17 cellular contexts compared by ENCODE assay signal in genomic region chr19:3142938-3143337, GRCh38. TPM values are rescaled to one million over a fixed set of nuclear protein-coding genes. Genes with fewer than 3 reads are reported as not detected.
A peak's percentile ranks its signal among the peaks of the same experiment; 100 is the strongest.
DNase-seq lines count a peak whose midpoint lies in the region; ATAC-seq, FAIRE-seq and TF ChIP-seq lines count a peak whose summit lies in the region.
"Had no signal": no experiment of that assay in that cellular context is flagged by ENCODE, and none has a peak within 500 bp of the region (broad histone marks: within the 10 kb centered on the region; RNA-seq: fewer than 3 reads in every experiment).

No MANE protein-coding gene starts in this region.

- no peaks in the 10 kb centered on the region for H3K9me1 ChIP-seq in K562 (ENCODE audit: control insufficient read depth, insufficient read depth, low read length)

- peak overlapping the region; percentile 71 to 97 (median 84) for H3K4me2 ChIP-seq in BLaER1 treated with 17β-estradiol and CSF1 and Interleukin-3, amounts not matched to agents 10 nM and 100 nM
- H3K4me2 ChIP-seq in K562 (ENCODE audit: insufficient read depth, low read length) (no peak overlapping the region), mesenchymal stem cell (ENCODE audit: low read length, poor library complexity, severe bottlenecking) (no peak overlapping the region)

- no TSS peak for BruUV-seq in K562 (replicated peaks; lab: Mats Ljungman, UMichigan)

- peaks cover 83 to 100% (median 93%) of the 10 kb centered on the region in 10 experiments for H3K4me1 ChIP-seq in BLaER1 treated with 17β-estradiol and CSF1 and Interleukin-3, amounts not matched to agents 10 nM and 100 nM
- H3K4me1 ChIP-seq in K562 (replicated peaks in 1 of 2; ENCODE audit: control insufficient read depth in 2 of 2, insufficient read depth in 2 of 2, low read length in 2 of 2) (peaks cover 0 to 16% of the 10 kb centered on the region in 2 experiments; a peak in 3 of 5 replicates), mesenchymal stem cell (ENCODE audit: control insufficient read depth, insufficient read depth, low read depth, low read length) (peaks cover 7% of the 10 kb centered on the region)
- H3K4me1 ChIP-seq: HAP-1 had no signal

- no peak overlapping the region for H4K8ac ChIP-seq in mesenchymal stem cell (ENCODE audit: low read length)

- no peak for TF ChIP-seq RAD21 in K562 (CRISPR knock-in tag; conservative IDR thresholded peaks at IDR 0.05 in 1 of 2, IDR thresholded peaks at IDR 0.05 in 1 of 2)

- no peaks in the 10 kb centered on the region for H3K79me1 ChIP-seq in mesenchymal stem cell (replicated peaks; ENCODE audit: low read length, poor library complexity, severe bottlenecking)

- H3K23ac ChIP-seq in mesenchymal stem cell (ENCODE audit: low read length in 2 of 2) = no peak overlapping the region

- H3K27ac ChIP-seq in BLaER1 treated with 17β-estradiol and CSF1 and Interleukin-3, amounts not matched to agents 10 nM and 100 nM = peak overlapping the region; percentile 82 to 99 (median 94)
- H3K27ac ChIP-seq in K562 (ENCODE audit: extremely low read depth, low read depth, low read length) (no peak overlapping the region), mesenchymal stem cell (ENCODE audit: low read length, poor library complexity, severe bottlenecking) (no peak overlapping the region)

- peaks cover 24% of the 10 kb centered on the region for H3K4me1 Mint-ChIP-seq in HFFc6 (ENCODE audit: low read depth)
- H3K4me1 Mint-ChIP-seq in activated naive CD4-positive, alpha-beta T cell treated with anti-CD3 and anti-CD28 coated beads, Interleukin-2, amount 10 ng/mL, durations not matched to agents 7 days and 5 days = peaks cover 44% of the 10 kb centered on the region
- H3K4me1 Mint-ChIP-seq: WTC11 had no signal

- H3K27me3 Mint-ChIP-seq in HFFc6 (ENCODE audit: insufficient read depth) = no peaks in the 10 kb centered on the region; the same call in 1 of the 2 replicates
- H3K27me3 Mint-ChIP-seq in activated naive CD4-positive, alpha-beta T cell treated with anti-CD3 and anti-CD28 coated beads, Interleukin-2, amount 10 ng/mL, durations not matched to agents 7 days and 5 days = peaks cover 6% of the 10 kb centered on the region
- H3K27me3 Mint-ChIP-seq: stimulated activated naive CD8-positive, alpha-beta T cell treated with anti-CD3 and anti-CD28 coated beads, Interleukin-15, Interleukin-2, amounts not matched to agents 100 ng/mL and 50 ng/mL, for 24 hours had no signal

- H2BK12ac ChIP-seq in mesenchymal stem cell (ENCODE audit: low read length in 2 of 2) = peak overlapping the region in 1 of 2 experiments; percentile 76

- no peak overlapping the region for H2BK15ac ChIP-seq in mesenchymal stem cell (ENCODE audit: low read depth, poor library complexity, severe bottlenecking)

- H2AK5ac ChIP-seq in mesenchymal stem cell (ENCODE audit: low read length, severe bottlenecking) = no peak overlapping the region

- no peak for TF ChIP-seq EP300 in K562 (IDR thresholded peaks at IDR 0.05; ENCODE audit: low read length)

- in situ Hi-C loops in K562 (cut with MboI) = no loop called here

- intact Hi-C loops in K562 (cut with micrococcal nuclease) = no loop called here

- peak overlapping the region; percentile 75 to 90 (median 81) for H3K9ac ChIP-seq in BLaER1 treated with 17β-estradiol and CSF1 and Interleukin-3, amounts not matched to agents 10 nM and 100 nM
- no peak overlapping the region for H3K9ac ChIP-seq in K562 (ENCODE audit: insufficient read depth in 1 of 2, low read depth in 2 of 2, low read length in 2 of 2)
- peak overlapping the region; percentile 92 for H3K9ac ChIP-seq in mesenchymal stem cell (ENCODE audit: low read length)

- CTCF ChIA-PET in K562 (lab: Yijun Ruan, JAX; ENCODE audit: low intra/inter-chr PET ratio) = no interaction called here
- CTCF ChIA-PET in activated naive CD4-positive, alpha-beta T cell treated with anti-CD3 and anti-CD28 coated beads, Interleukin-2, amount 10 ng/mL, durations not matched to agents 7 days and 5 days (lab: Charles Lee) = interaction anchor here (0.8 to 5.4 kb wide), 4 partner anchors 12 to 19 kb away, joined by 3 to 38 read pairs (median 4); no protein-coding TSS in a partner anchor

- no peak for FAIRE-seq in K562 (lab: Jason Lieb, UNC)

- H2AFZ ChIP-seq in K562 (ENCODE audit: low read depth, low read length) (no peak overlapping the region), mesenchymal stem cell (ENCODE audit: low read depth, low read length) (no peak overlapping the region)

- no peaks in the 10 kb centered on the region for H3K27me3 ChIP-seq in BLaER1 treated with 17β-estradiol and CSF1 and Interleukin-3, amounts not matched to agents 10 nM and 100 nM
- no peaks in the 10 kb centered on the region for H3K27me3 ChIP-seq in K562 (ENCODE audit: control insufficient read depth in 2 of 2, insufficient read depth in 2 of 2, low read length in 2 of 2)
- no peaks in the 10 kb centered on the region for H3K27me3 ChIP-seq in mesenchymal stem cell (ENCODE audit: control insufficient read depth in 1 of 2, insufficient read depth in 1 of 2, low read length in 2 of 2)

- no peak overlapping the region for H4K91ac ChIP-seq in mesenchymal stem cell (ENCODE audit: low read length)

- H3K4ac ChIP-seq in mesenchymal stem cell (ENCODE audit: low read depth in 1 of 2, low read length in 2 of 2) = no peak overlapping the region

- no peak for TF ChIP-seq POLR2A in K562 (conservative IDR thresholded peaks at IDR 0.05)

- TF ChIP-seq CTCF in HFFc6 (IDR thresholded peaks at IDR 0.05) (no peak), K562 (IDR thresholded peaks at IDR 0.05 in 2 of 3, conservative IDR thresholded peaks at IDR 0.05 in 1 of 3; ENCODE audit: insufficient read depth in 2 of 3, low read depth in 1 of 3, low read length in 3 of 3) (no peak)

- H3K79me2 ChIP-seq in K562 (ENCODE audit: control insufficient read depth, insufficient read depth, low read length) = no peaks in the 10 kb centered on the region

- H3K9me3 Mint-ChIP-seq in HFFc6 = peaks cover 7% of the 10 kb centered on the region; the same call in 1 of the 2 replicates
- no peaks in the 10 kb centered on the region for H3K9me3 Mint-ChIP-seq in activated naive CD4-positive, alpha-beta T cell treated with anti-CD3 and anti-CD28 coated beads, Interleukin-2, amount 10 ng/mL, durations not matched to agents 7 days and 5 days
- H3K9me3 Mint-ChIP-seq: WTC11 had no signal

- WGBS in K562 (ENCODE audit: insufficient coverage, low coverage, missing lambda C conversion rate) = 27% methylated on average over 9 of the region's 9 CpGs
- WGBS in mesenchymal stem cell = 82% methylated on average over 9 of the region's 9 CpGs

- peak overlapping the region; percentile 99 for H3K27ac Mint-ChIP-seq in HFFc6
- no peak overlapping the region for H3K27ac Mint-ChIP-seq in activated naive CD4-positive, alpha-beta T cell treated with anti-CD3 and anti-CD28 coated beads, Interleukin-2, amount 10 ng/mL, durations not matched to agents 7 days and 5 days
- H3K27ac Mint-ChIP-seq: WTC11 had no signal

- no peak overlapping the region for H2BK5ac ChIP-seq in mesenchymal stem cell (ENCODE audit: low read depth, low read length, poor library complexity, severe bottlenecking)

- POLR2A ChIA-PET in K562 (lab: Yijun Ruan, JAX) = interaction anchor here (0.7 to 1.1 kb wide), 2 partner anchors 107 to 1257 kb away, joined by 3 to 4 read pairs; partner anchors contain the start of gene SH3GL1

- H3K4me3 Mint-ChIP-seq in HFFc6 = peak overlapping the region; percentile 74; the same call in 1 of the 2 replicates
- H3K4me3 Mint-ChIP-seq in activated naive CD4-positive, alpha-beta T cell treated with anti-CD3 and anti-CD28 coated beads, Interleukin-2, amount 10 ng/mL, durations not matched to agents 7 days and 5 days = no peak overlapping the region
- H3K4me3 Mint-ChIP-seq: WTC11 had no signal

- DNase-seq in HFFc6 (no peak), K562 (ENCODE audit: extremely low read depth in 1 of 4, low spot score in 3 of 4) (peak in 1 of 4 experiments; percentile 3), mesenchymal stem cell (no peak), NCI-H748 treated with DMSO at 0.1 percent for 48 hours (lab: John Stamatoyannopoulos, UW) (no peak), HuH-7 (ENCODE audit: low spot score) (no peak)
- no peak for DNase-seq in activated naive CD4-positive, alpha-beta T cell treated with anti-CD3 and anti-CD28 coated beads, Interleukin-2, amount 10 ng/mL, durations not matched to agents 7 days and 5 days
- DNase-seq: DMS53, KBM-7, midbrain, NCI-H1436 treated with DMSO at 0.1 percent for 48 hours, NCI-H446 had no signal

- H3K18ac ChIP-seq in mesenchymal stem cell (ENCODE audit: low read depth in 1 of 2, low read length in 2 of 2) = no peak overlapping the region

- no peak overlapping the region for H3K14ac ChIP-seq in mesenchymal stem cell (ENCODE audit: low read length in 2 of 2)

- H3K4me3 ChIP-seq in BLaER1 treated with 17β-estradiol and CSF1 and Interleukin-3, amounts not matched to agents 10 nM and 100 nM = peak overlapping the region in 5 of 10 experiments; percentile 4 to 53 (median 17); a peak in 3 of 20 replicates
- H3K4me3 ChIP-seq in K562 (no peak overlapping the region), mesenchymal stem cell (ENCODE audit: insufficient read depth in 1 of 2, low read depth in 1 of 2, low read length in 2 of 2) (no peak overlapping the region)
- H3K4me3 ChIP-seq: HAP-1 had no signal

- H3K36me3 Mint-ChIP-seq in HFFc6 (ENCODE audit: low read depth) = peaks cover 9% of the 10 kb centered on the region
- H3K36me3 Mint-ChIP-seq in activated naive CD4-positive, alpha-beta T cell treated with anti-CD3 and anti-CD28 coated beads, Interleukin-2, amount 10 ng/mL, durations not matched to agents 7 days and 5 days = peaks cover 20% of the 10 kb centered on the region
- H3K36me3 Mint-ChIP-seq: WTC11 had no signal

- H4K20me1 ChIP-seq in BLaER1 treated with 17β-estradiol and CSF1 and Interleukin-3, amounts not matched to agents 10 nM and 100 nM = peaks cover 0 to 10% (median 0%) of the 10 kb centered on the region in 11 experiments; a peak in 4 of 22 replicates
- no peaks in the 10 kb centered on the region for H4K20me1 ChIP-seq in K562 (replicated peaks; ENCODE audit: control insufficient read depth, insufficient read depth, low read length)

- peaks cover 10 to 43% (median 28%) of the 10 kb centered on the region in 11 experiments; a peak in 21 of 22 replicates for H3K36me3 ChIP-seq in BLaER1 treated with 17β-estradiol and CSF1 and Interleukin-3, amounts not matched to agents 10 nM and 100 nM
- H3K36me3 ChIP-seq in K562 (ENCODE audit: control insufficient read depth, insufficient read depth, low read length) (no peaks in the 10 kb centered on the region), mesenchymal stem cell (ENCODE audit: control insufficient read depth in 1 of 2, insufficient read depth in 2 of 2, low read depth in 1 of 2, low read length in 2 of 2) (no peaks in the 10 kb centered on the region)
- H3K36me3 ChIP-seq: HAP-1 had no signal

- H3K9me3 ChIP-seq in BLaER1 treated with 17β-estradiol and CSF1 and Interleukin-3, amounts not matched to agents 10 nM and 100 nM (replicated peaks in 1 of 11) = peaks cover 0 to 14% (median 0%) of the 10 kb centered on the region in 11 experiments; a peak in 3 of 22 replicates
- H3K9me3 ChIP-seq in K562 (replicated peaks; ENCODE audit: control insufficient read depth, insufficient read depth, low read depth, low read length) = no peaks in the 10 kb centered on the region
- H3K9me3 ChIP-seq in mesenchymal stem cell (ENCODE audit: control insufficient read depth, low read length) = peaks cover 9% of the 10 kb centered on the region
- H3K9me3 ChIP-seq: HAP-1 had no signal

- H2BK120ac ChIP-seq in mesenchymal stem cell (ENCODE audit: low read depth, low read length) = no peak overlapping the region

- ATAC-seq in K562 (no peak), HG02763 (IDR thresholded peaks at IDR 0.05; ENCODE audit: unreplicated experiment) (no peak)
- ATAC-seq: WTC11 had no signal

RNA-seq across cellular contexts. Expression of gene GNA15, which starts 7.1 kb away (rescaled TPM):
- total RNA-seq in HFFc6 (2021; fragmentation: NEBNext Ultra II Directional; extraction: Animal tissue kit (Norgen Biotek cat#: 25700)) = not detected
- 0.35 TPM in 1 of 2 replicates, not detected in the other for total RNA-seq in K562 (2011; cell fraction: chromatin; rRNA removed; ENCODE audit: low replicate concordance)
- total RNA-seq in K562 (2011; cell fraction: nucleolus; rRNA removed) = 0.13 and 0.17 TPM in 2 replicates
- not detected in 2 replicates for total RNA-seq in K562 (2011; cell fraction: nucleoplasm; rRNA removed)
- 0.09 TPM in 1 of 2 replicates, not detected in the other for total RNA-seq in K562 (2014; rRNA removed)
- total RNA-seq in K562 (2014; rRNA removed; fragmentation: Illumina TruSeq; extraction: Trizol) = 0.07 and 0.13 TPM in 2 replicates
- total RNA-seq in K562 (2015; rRNA removed; fragmentation: Illumina TruSeq; extraction: Trizol) = 0.19 and 0.22 TPM in 2 replicates
- total RNA-seq in K562 (2021) = 0.13 and 0.24 TPM in 2 replicates
- 0.19 and 0.22 TPM in 2 replicates for polyA plus RNA-seq in K562 (2011; rRNA removed)
- 0.18 and 0.25 TPM in 2 replicates for polyA plus RNA-seq in K562 (2011; cell fraction: cytosol; rRNA removed)
- 0.29 and 0.40 TPM in 2 replicates for polyA plus RNA-seq in K562 (2011; cell fraction: nucleus; rRNA removed)
- 0.65 and 0.76 TPM in 2 replicates for polyA plus RNA-seq in K562 (2012)
- 0.10 and 0.22 TPM in 2 replicates for polyA plus RNA-seq in K562 (2014; fragmentation: Illumina TruSeq; extraction: Trizol)
- polyA plus RNA-seq in K562 (2014; fragmentation: Nextera tagmentation; extraction: Ambion mirVana) = under 1 TPM in 1 of 2 experiments, not detected in 1; 0.03 TPM
- 0.11 and 0.35 TPM in 2 replicates for polyA plus RNA-seq in K562 (2014; rRNA removed)
- polyA minus RNA-seq in K562 (2011; rRNA and poly(A)+ RNA removed) = 0.27 TPM in 1 of 2 replicates, not detected in the other
- polyA minus RNA-seq in K562 (2011; cell fraction: cytosol; rRNA and poly(A)+ RNA removed) = not detected in 2 replicates
- 0.13 TPM in 1 of 2 replicates, not detected in the other for polyA minus RNA-seq in K562 (2011; cell fraction: nucleus; rRNA and poly(A)+ RNA removed)
- polyA plus RNA-seq in mesenchymal stem cell (2013, experiment 1 of 2) = 0.03 TPM
- 0.03 TPM for polyA plus RNA-seq in mesenchymal stem cell (2013, experiment 2 of 2)

RNA-seq across cellular contexts. Expression of gene S1PR4, which starts 35.6 kb away (rescaled TPM):
- not detected for total RNA-seq in HFFc6 (2021; fragmentation: NEBNext Ultra II Directional; extraction: Animal tissue kit (Norgen Biotek cat#: 25700))
- not detected in 2 replicates for total RNA-seq in K562 (2011; cell fraction: chromatin; rRNA removed; ENCODE audit: low replicate concordance)
- total RNA-seq in K562 (2011; cell fraction: nucleolus; rRNA removed) = not detected in 2 replicates
- not detected in 2 replicates for total RNA-seq in K562 (2011; cell fraction: nucleoplasm; rRNA removed)
- total RNA-seq in K562 (2014; rRNA removed) (not detected in 2 replicates), K562 (2014; rRNA removed; fragmentation: Illumina TruSeq; extraction: Trizol) (not detected in 2 replicates), K562 (2015; rRNA removed; fragmentation: Illumina TruSeq; extraction: Trizol) (not detected in 2 replicates), K562 (2021) (0.18 and 0.27 TPM in 2 replicates)
- polyA plus RNA-seq in K562 (2011; rRNA removed) (not detected in 2 replicates), K562 (2014; fragmentation: Illumina TruSeq; extraction: Trizol) (not detected in 2 replicates), K562 (2014; fragmentation: Nextera tagmentation; extraction: Ambion mirVana) (not detected), K562 (2014; rRNA removed) (0.07 TPM in 1 of 2 replicates, not detected in the other)
- polyA plus RNA-seq in K562 (2011; cell fraction: cytosol; rRNA removed) = 0.04 TPM in 1 of 2 replicates, not detected in the other
- 0.08 and 0.53 TPM in 2 replicates for polyA plus RNA-seq in K562 (2011; cell fraction: nucleus; rRNA removed)
- polyA plus RNA-seq in K562 (2012) = not detected in 2 replicates
- polyA minus RNA-seq in K562 (2011; rRNA and poly(A)+ RNA removed) = not detected in 2 replicates
- not detected in 2 replicates for polyA minus RNA-seq in K562 (2011; cell fraction: cytosol; rRNA and poly(A)+ RNA removed)
- 0.13 TPM in 1 of 2 replicates, not detected in the other for polyA minus RNA-seq in K562 (2011; cell fraction: nucleus; rRNA and poly(A)+ RNA removed)
- polyA plus RNA-seq in mesenchymal stem cell (2013, experiment 1 of 2) = not detected
- polyA plus RNA-seq in mesenchymal stem cell (2013, experiment 2 of 2) = not detected
- polyA plus RNA-seq: BJ had no signal

RNA-seq across cellular contexts. Expression of gene NCLN, which starts 42.8 kb away (rescaled TPM):
- 100 to 1,000 TPM in 4 of 6 experiments, 10 to 100 TPM in 2; 98.1 to 130 (median 106) TPM for total RNA-seq in HFFc6 (2021; fragmentation: NEBNext Ultra II Directional; extraction: Animal tissue kit (Norgen Biotek cat#: 25700))
- total RNA-seq in K562 (2011; cell fraction: chromatin; rRNA removed; ENCODE audit: low replicate concordance) = 48.8 and 166 TPM in 2 replicates
- 171 and 189 TPM in 2 replicates for total RNA-seq in K562 (2011; cell fraction: nucleolus; rRNA removed)
- total RNA-seq in K562 (2011; cell fraction: nucleoplasm; rRNA removed) = 87.3 and 91.6 TPM in 2 replicates
- total RNA-seq in K562 (2014; rRNA removed) = 49.3 and 79.1 TPM in 2 replicates
- 11.6 and 20.2 TPM in 2 replicates for total RNA-seq in K562 (2014; rRNA removed; fragmentation: Illumina TruSeq; extraction: Trizol)
- 39.7 and 47.4 TPM in 2 replicates for total RNA-seq in K562 (2015; rRNA removed; fragmentation: Illumina TruSeq; extraction: Trizol)
- total RNA-seq in K562 (2021) = 120 and 126 TPM in 2 replicates
- polyA plus RNA-seq in K562 (2011; rRNA removed) = 39.6 and 55.9 TPM in 2 replicates
- 53.3 and 119 TPM in 2 replicates for polyA plus RNA-seq in K562 (2011; cell fraction: cytosol; rRNA removed)
- polyA plus RNA-seq in K562 (2011; cell fraction: nucleus; rRNA removed) = 113 and 190 TPM in 2 replicates
- 69.1 and 86.6 TPM in 2 replicates for polyA plus RNA-seq in K562 (2012)
- polyA plus RNA-seq in K562 (2014; fragmentation: Illumina TruSeq; extraction: Trizol) = 25.6 and 56.1 TPM in 2 replicates
- 1 to 10 TPM; 3.8 to 5.9 TPM for polyA plus RNA-seq in K562 (2014; fragmentation: Nextera tagmentation; extraction: Ambion mirVana)
- polyA plus RNA-seq in K562 (2014; rRNA removed) = 58.0 and 62.8 TPM in 2 replicates
- polyA minus RNA-seq in K562 (2011; rRNA and poly(A)+ RNA removed) = 11.0 and 30.4 TPM in 2 replicates
- 50.3 and 58.3 TPM in 2 replicates for polyA minus RNA-seq in K562 (2011; cell fraction: cytosol; rRNA and poly(A)+ RNA removed)
- 23.9 and 31.8 TPM in 2 replicates for polyA minus RNA-seq in K562 (2011; cell fraction: nucleus; rRNA and poly(A)+ RNA removed)
- 45.9 TPM for polyA plus RNA-seq in mesenchymal stem cell (2013, experiment 1 of 2)
- 47.0 TPM for polyA plus RNA-seq in mesenchymal stem cell (2013, experiment 2 of 2)

RNA-seq across cellular contexts. Expression of gene GNA11, which starts 48.8 kb away (rescaled TPM):
- total RNA-seq in HFFc6 (2021; fragmentation: NEBNext Ultra II Directional; extraction: Animal tissue kit (Norgen Biotek cat#: 25700)) = 10 to 100 TPM; 72.0 to 86.0 (median 77.6) TPM
- total RNA-seq in K562 (2011; cell fraction: chromatin; rRNA removed; ENCODE audit: low replicate concordance) = 18.8 and 42.3 TPM in 2 replicates
- 20.7 and 22.8 TPM in 2 replicates for total RNA-seq in K562 (2011; cell fraction: nucleolus; rRNA removed)
- total RNA-seq in K562 (2011; cell fraction: nucleoplasm; rRNA removed) = 12.6 and 17.6 TPM in 2 replicates
- 14.5 and 19.3 TPM in 2 replicates for total RNA-seq in K562 (2014; rRNA removed)
- total RNA-seq in K562 (2014; rRNA removed; fragmentation: Illumina TruSeq; extraction: Trizol) = 7.0 and 12.7 TPM in 2 replicates
- total RNA-seq in K562 (2015; rRNA removed; fragmentation: Illumina TruSeq; extraction: Trizol) = 13.4 and 16.5 TPM in 2 replicates
- total RNA-seq in K562 (2021) = 24.3 and 24.8 TPM in 2 replicates
- polyA plus RNA-seq in K562 (2011; rRNA removed) = 3.6 and 9.7 TPM in 2 replicates
- polyA plus RNA-seq in K562 (2011; cell fraction: cytosol; rRNA removed) = 11.1 and 14.7 TPM in 2 replicates
- polyA plus RNA-seq in K562 (2011; cell fraction: nucleus; rRNA removed) = 18.1 and 22.6 TPM in 2 replicates
- 22.6 and 23.5 TPM in 2 replicates for polyA plus RNA-seq in K562 (2012)
- polyA plus RNA-seq in K562 (2014; fragmentation: Illumina TruSeq; extraction: Trizol) = 23.5 and 24.5 TPM in 2 replicates
- polyA plus RNA-seq in K562 (2014; fragmentation: Nextera tagmentation; extraction: Ambion mirVana) = under 1 TPM; 0.18 to 0.21 TPM
- polyA plus RNA-seq in K562 (2014; rRNA removed) = 16.6 and 18.2 TPM in 2 replicates
- polyA minus RNA-seq in K562 (2011; rRNA and poly(A)+ RNA removed) = 1.6 and 10.8 TPM in 2 replicates
- 10.8 and 11.5 TPM in 2 replicates for polyA minus RNA-seq in K562 (2011; cell fraction: cytosol; rRNA and poly(A)+ RNA removed)
- 4.6 and 5.7 TPM in 2 replicates for polyA minus RNA-seq in K562 (2011; cell fraction: nucleus; rRNA and poly(A)+ RNA removed)
- 49.8 TPM for polyA plus RNA-seq in mesenchymal stem cell (2013, experiment 1 of 2)
- 49.0 TPM for polyA plus RNA-seq in mesenchymal stem cell (2013, experiment 2 of 2)

Comparison
In these comparisons a context has a peak if more than half of its experiments do, and no peak if none do; other contexts are left out.
1. H3K27ac ChIP-seq: peak in BLaER1 treated with 17β-estradiol and CSF1 and Interleukin-3, amounts not matched to agents 10 nM and 100 nM (11 of 11); none in K562 (single experiment) and mesenchymal stem cell (single experiment).
2. H3K4me2 ChIP-seq: peak in BLaER1 treated with 17β-estradiol and CSF1 and Interleukin-3, amounts not matched to agents 10 nM and 100 nM (11 of 11); none in K562 (single experiment) and mesenchymal stem cell (single experiment).
3. H3K9ac ChIP-seq: peak in BLaER1 treated with 17β-estradiol and CSF1 and Interleukin-3, amounts not matched to agents 10 nM and 100 nM (11 of 11) and mesenchymal stem cell (single experiment); none in K562 (0 of 2).